14 cellular contexts compared by ENCODE assay signal in genomic region chr2:215376103-215376780, GRCh38. TPM values are rescaled to one million over a fixed set of nuclear protein-coding genes. Genes with fewer than 3 reads are reported as not detected.
DNase-seq lines count a peak whose midpoint lies in the region; ATAC-seq and TF ChIP-seq lines count a peak whose summit lies in the region.
"Had no signal": no experiment of that assay in that cellular context is flagged by ENCODE, and none has a peak within 500 bp of the region (broad histone marks: within the 10 kb centered on the region; RNA-seq: fewer than 3 reads in every experiment).

No MANE protein-coding gene starts in this region.

- TF ChIP-seq CTCF in IMR-90 (conservative IDR thresholded peaks at IDR 0.05; ENCODE audit: low read depth, low read length) (no peak), endothelial cell (IDR thresholded peaks at IDR 0.05; ENCODE audit: unreplicated experiment) (no peak), smooth muscle cell (IDR thresholded peaks at IDR 0.05; ENCODE audit: borderline replicate concordance, insufficient read depth, poor library complexity, severe bottlenecking) (no peak)

- H3K56ac ChIP-seq in IMR-90 (ENCODE audit: extremely low read depth, insufficient read depth, low read length), result no peak overlapping the region

- peaks cover 57% of the 10 kb centered on the region for H3K36me3 Mint-ChIP-seq in endothelial cell (ENCODE audit: low read depth, unreplicated experiment)

- no peak for TF ChIP-seq RAD21 in IMR-90 (IDR thresholded peaks at IDR 0.05; ENCODE audit: low read length)

- peaks cover 20% of the 10 kb centered on the region for H3K79me2 ChIP-seq in smooth muscle cell (ENCODE audit: low read depth)

- peaks cover 98% of the 10 kb centered on the region for H3F3A ChIP-seq in smooth muscle cell (ENCODE audit: low read depth)

- in situ Hi-C loops in IMR-90 (cut with MboI; ENCODE audit: low sequenced_read_pairs), result no loop called here

- no peaks in the 10 kb centered on the region for H3K27me3 Mint-ChIP-seq in endothelial cell (ENCODE audit: unreplicated experiment)
- H3K27me3 Mint-ChIP-seq: CD4-positive, alpha-beta T cell had no signal

- H3K36me3 ChIP-seq in IMR-90 (ENCODE audit: control insufficient read depth, insufficient read depth, low read length) (peaks cover 79% of the 10 kb centered on the region), mesenchymal stem cell (ENCODE audit: control insufficient read depth in 1 of 2, insufficient read depth in 2 of 2, low read depth in 1 of 2, low read length in 2 of 2) (peaks cover 54 to 100% of the 10 kb centered on the region in 2 experiments), smooth muscle cell (ENCODE audit: low read depth) (peaks cover 88% of the 10 kb centered on the region)

- H3K9me3 ChIP-seq in IMR-90 (ENCODE audit: control insufficient read depth, insufficient read depth, low read length) (no peaks in the 10 kb centered on the region), mesenchymal stem cell (ENCODE audit: control insufficient read depth, low read length) (no peaks in the 10 kb centered on the region), smooth muscle cell (replicated peaks; ENCODE audit: low read depth) (no peaks in the 10 kb centered on the region)
- H3K9me3 ChIP-seq: Caco-2, HAP-1 had no signal

- H2BK5ac ChIP-seq in IMR-90 (ENCODE audit: low read depth, low read length, poor library complexity, severe bottlenecking) (peak overlapping the region; percentile 52), mesenchymal stem cell (ENCODE audit: low read depth, low read length, poor library complexity, severe bottlenecking) (no peak overlapping the region)

- no peak overlapping the region for H4K91ac ChIP-seq in IMR-90 (ENCODE audit: insufficient read depth, low read depth, low read length)
- no peak overlapping the region for H4K91ac ChIP-seq in mesenchymal stem cell (ENCODE audit: low read length)

- H3K4ac ChIP-seq in IMR-90 (ENCODE audit: low read depth, low read length) (peak overlapping the region; percentile 9; the same call in 1 of the 2 replicates), mesenchymal stem cell (ENCODE audit: low read depth in 1 of 2, low read length in 2 of 2) (no peak overlapping the region)

- H3K9ac ChIP-seq in IMR-90 (ENCODE audit: low read depth, low read length) (no peak overlapping the region), mesenchymal stem cell (ENCODE audit: low read length) (peak overlapping the region; percentile 11), smooth muscle cell (ENCODE audit: low read depth) (no peak overlapping the region)

- no peaks in the 10 kb centered on the region for H3K4me1 Mint-ChIP-seq in endothelial cell (ENCODE audit: unreplicated experiment)

- H3K4me2 ChIP-seq in IMR-90 (ENCODE audit: low read depth, low read length) (no peak overlapping the region), mesenchymal stem cell (ENCODE audit: low read length, poor library complexity, severe bottlenecking) (no peak overlapping the region), smooth muscle cell (no peak overlapping the region)

- H2AK5ac ChIP-seq in IMR-90 (ENCODE audit: low read depth, low read length) (no peak overlapping the region), mesenchymal stem cell (ENCODE audit: low read length, severe bottlenecking) (no peak overlapping the region)

- H2BK20ac ChIP-seq in IMR-90 (ENCODE audit: low read depth, low read length), result no peak overlapping the region

- POLR2A ChIA-PET in IMR-90 (lab: Charles Lee; ENCODE audit: unreplicated experiment), result no interaction called here

- peaks cover 2% of the 10 kb centered on the region for H3K4me1 ChIP-seq in IMR-90 (ENCODE audit: control insufficient read depth, insufficient read depth, low read length)
- peaks cover 8% of the 10 kb centered on the region for H3K4me1 ChIP-seq in mesenchymal stem cell (ENCODE audit: control insufficient read depth, insufficient read depth, low read depth, low read length)
- H3K4me1 ChIP-seq in smooth muscle cell (ENCODE audit: low read depth), result no peaks in the 10 kb centered on the region
- H3K4me1 ChIP-seq: Caco-2 had no signal

- H4K8ac ChIP-seq in IMR-90 (ENCODE audit: low read depth in 2 of 2, low read length in 2 of 2) (peak overlapping the region in 1 of 2 experiments; percentile 26; a peak in 1 of 4 replicates), mesenchymal stem cell (ENCODE audit: low read length) (no peak overlapping the region)

- H3K4me3 Mint-ChIP-seq in endothelial cell (ENCODE audit: unreplicated experiment), result peak overlapping the region; percentile 71
- H3K4me3 Mint-ChIP-seq: CD4-positive, alpha-beta T cell had no signal

- peaks cover 27% of the 10 kb centered on the region; the same call in 1 of the 2 replicates for H4K20me1 ChIP-seq in IMR-90 (ENCODE audit: insufficient read depth, low read length)
- H4K20me1 ChIP-seq in smooth muscle cell (ENCODE audit: low read depth), result peaks cover 100% of the 10 kb centered on the region

- no peaks in the 10 kb centered on the region for H3K9me3 Mint-ChIP-seq in endothelial cell (ENCODE audit: unreplicated experiment)
- H3K9me3 Mint-ChIP-seq: CD4-positive, alpha-beta T cell had no signal

- H3K23ac ChIP-seq in IMR-90 (ENCODE audit: low read depth, low read length) (no peak overlapping the region), mesenchymal stem cell (ENCODE audit: low read length in 2 of 2) (no peak overlapping the region)

- no peak overlapping the region for H2BK15ac ChIP-seq in IMR-90 (ENCODE audit: low read depth, low read length)
- H2BK15ac ChIP-seq in mesenchymal stem cell (ENCODE audit: low read depth, poor library complexity, severe bottlenecking), result no peak overlapping the region

- H3K27ac Mint-ChIP-seq in endothelial cell (ENCODE audit: unreplicated experiment), result no peak overlapping the region
- H3K27ac Mint-ChIP-seq: CD4-positive, alpha-beta T cell had no signal

- 0 out of 2 replicates have a peak overlapping the region, but pooled peaks have one; percentile 30 for H3K14ac ChIP-seq in IMR-90 (replicated peaks; ENCODE audit: low read depth, low read length)
- H3K14ac ChIP-seq in mesenchymal stem cell (ENCODE audit: low read length in 2 of 2), result no peak overlapping the region

- H2AK9ac ChIP-seq in IMR-90 (replicated peaks; ENCODE audit: low read depth, low read length, poor library complexity), result peak overlapping the region; percentile 73

- intact Hi-C loops in IMR-90 (cut with micrococcal nuclease), result no loop called here

- WGBS in IMR-90 (ENCODE audit: extremely low coverage in 2 of 2, insufficient read length in 1 of 2), 2 experiments, result 76% methylated on average over 3 of the region's 9 CpGs; no CpG with 5 or more reads in 1 of the 2 experiments
- 91% methylated on average over 6 of the region's 9 CpGs for WGBS in mesenchymal stem cell
- WGBS in smooth muscle cell (ENCODE audit: low lambda C conversion rate), result 88% methylated on average over 9 of the region's 9 CpGs

- DNase-seq in IMR-90, result no peak
- no peak for DNase-seq in endothelial cell (ENCODE audit: low spot score)
- DNase-seq in mesenchymal stem cell, result no peak
- no peak for DNase-seq in smooth muscle cell (lab: John Stamatoyannopoulos, UW; ENCODE audit: unreplicated experiment)
- DNase-seq in activated CD4-positive, CD25-positive, alpha-beta regulatory T cell treated with anti-CD3 and anti-CD28 coated beads, Interleukin-2, amount 50 U/mL, for 72 hours, result no peak
- DNase-seq in dedifferentiated amniotic fluid mesenchymal stem cell (ENCODE audit: extremely low spot score), result no peak
- DNase-seq: AML-193; Caco-2; CD4-positive, alpha-beta T cell; KG1 had no signal

- H2BK120ac ChIP-seq in IMR-90 (ENCODE audit: low read depth, low read length), result no peak overlapping the region
- H2BK120ac ChIP-seq in mesenchymal stem cell (ENCODE audit: low read depth, low read length), result no peak overlapping the region

- H3K27ac ChIP-seq in IMR-90 (ENCODE audit: insufficient read depth, low read length), result no peak overlapping the region
- peak overlapping the region; percentile 21 for H3K27ac ChIP-seq in mesenchymal stem cell (ENCODE audit: low read length, poor library complexity, severe bottlenecking)
- peak overlapping the region; percentile 84 for H3K27ac ChIP-seq in smooth muscle cell (ENCODE audit: low read depth)
- H3K27ac ChIP-seq: C4-2B had no signal

- no peak overlapping the region for H2BK12ac ChIP-seq in mesenchymal stem cell (ENCODE audit: low read length in 2 of 2)

- ATAC-seq in IMR-90 (ENCODE audit: low read depth) (no peak), HG03571 (IDR thresholded peaks at IDR 0.05; ENCODE audit: unreplicated experiment) (no peak), GM21390 (IDR thresholded peaks at IDR 0.05; ENCODE audit: unreplicated experiment) (no peak)

- peaks cover 12% of the 10 kb centered on the region for H3K9me1 ChIP-seq in IMR-90 (ENCODE audit: insufficient read depth, low read length)

- H3K4me3 ChIP-seq in IMR-90 (ENCODE audit: insufficient read depth, low read depth, low read length), result no peak overlapping the region
- no peak overlapping the region for H3K4me3 ChIP-seq in mesenchymal stem cell (ENCODE audit: insufficient read depth in 1 of 2, low read depth in 1 of 2, low read length in 2 of 2)
- H3K4me3 ChIP-seq in smooth muscle cell, result no peak overlapping the region
- H3K4me3 ChIP-seq: HAP-1 had no signal

- CTCF ChIA-PET in IMR-90 (lab: Yijun Ruan, JAX), result no interaction called here

- TF ChIP-seq POLR2A in IMR-90 (IDR thresholded peaks at IDR 0.05; ENCODE audit: low read depth, low read length), result no peak

- H3K27me3 ChIP-seq in IMR-90 (ENCODE audit: control insufficient read depth, insufficient read depth, low read length), result no peaks in the 10 kb centered on the region
- H3K27me3 ChIP-seq in mesenchymal stem cell (ENCODE audit: control insufficient read depth in 1 of 2, insufficient read depth in 1 of 2, low read length in 2 of 2), result no peaks in the 10 kb centered on the region
- no peaks in the 10 kb centered on the region for H3K27me3 ChIP-seq in smooth muscle cell (ENCODE audit: low read depth)

- H3K79me1 ChIP-seq in IMR-90 (ENCODE audit: low read depth in 1 of 2, low read length in 2 of 2), result peaks cover 21 to 39% of the 10 kb centered on the region in 2 experiments
- H3K79me1 ChIP-seq in mesenchymal stem cell (replicated peaks; ENCODE audit: low read length, poor library complexity, severe bottlenecking), result no peaks in the 10 kb centered on the region

- H4K5ac ChIP-seq in IMR-90 (ENCODE audit: low read depth, low read length), result peak overlapping the region; percentile 59; the same call in 1 of the 2 replicates

- BruUV-seq in IMR-90 (replicated peaks; lab: Mats Ljungman, UMichigan), result no TSS peak

- dilution Hi-C loops in IMR-90 (cut with HindIII; ENCODE audit: low sequenced_read_pairs, unreplicated experiment), result no loop called here

- H2AFZ ChIP-seq in IMR-90 (replicated peaks; ENCODE audit: low read length, poor library complexity) (peak overlapping the region; percentile 53), mesenchymal stem cell (ENCODE audit: low read depth, low read length) (no peak overlapping the region), smooth muscle cell (ENCODE audit: low read depth) (no peak overlapping the region)

- no peak overlapping the region for H3K18ac ChIP-seq in IMR-90 (ENCODE audit: low read depth, low read length)
- no peak overlapping the region for H3K18ac ChIP-seq in mesenchymal stem cell (ENCODE audit: low read depth in 1 of 2, low read length in 2 of 2)

RNA-seq across cellular contexts. Expression of gene FN1, which starts 59.6 kb away (rescaled TPM):
- 7,693 and 8,243 TPM in 2 replicates for total RNA-seq in IMR-90 (2012; rRNA removed)
- polyA plus RNA-seq in IMR-90 (2012; rRNA removed), result 11,046 and 13,004 TPM in 2 replicates
- 4,918 and 6,925 TPM in 2 replicates for polyA plus RNA-seq in IMR-90 (2012; cell fraction: cytosol; rRNA removed)
- polyA plus RNA-seq in IMR-90 (2012; cell fraction: nucleus; rRNA removed; ENCODE audit: low replicate concordance), result 23,704 and 31,508 TPM in 2 replicates
- 1,159 TPM for total RNA-seq in endothelial cell (ENCODE audit: unreplicated experiment)
- polyA plus RNA-seq in mesenchymal stem cell (2013, experiment 1 of 2), result 1,493 TPM
- polyA plus RNA-seq in mesenchymal stem cell (2013, experiment 2 of 2), result 1,327 TPM
- 21,173 and 21,295 TPM in 2 replicates for total RNA-seq in smooth muscle cell
- 8,934 and 10,917 TPM in 2 replicates for polyA plus RNA-seq in smooth muscle cell
